In genomic region chr2:202494300-202494699, GRCh38 we compare ENCODE assay signal across 9 cellular contexts.
DNase-seq lines count a peak whose midpoint lies in the region; ATAC-seq and TF ChIP-seq lines count a peak whose summit lies in the region.
"Had no signal": no experiment of that assay in that cellular context is flagged by ENCODE, and none has a peak within 500 bp of the region (broad histone marks: within the 10 kb centered on the region; RNA-seq: fewer than 3 reads in every experiment).

No MANE protein-coding gene starts in this region.

- no peak overlapping the region for H3K9ac ChIP-seq in colonic mucosa (ENCODE audit: low read depth in 2 of 2, low read length in 2 of 2)

- peak; percentile 24 for DNase-seq in BE2C
- DNase-seq in NCI-H1417 (lab: John Stamatoyannopoulos, UW): peak in 2 of 3 experiments; percentile 49 to 79
- peak; percentile 40 for DNase-seq in colonic mucosa
- no peak for DNase-seq in stimulated activated naive CD8-positive, alpha-beta T cell treated with anti-CD3 and anti-CD28 coated beads, Interleukin-15, Interleukin-2, amounts not matched to agents 100 U/mL and 50 U/mL, for 24 hours
- DNase-seq in activated naive CD4-positive, alpha-beta T cell (lab: John Stamatoyannopoulos, UW): no peak
- DNase-seq in RPMI8226: no peak

- intact Hi-C loops in colonic mucosa (cut with DNase I): no loop called here

- H3K36me3 ChIP-seq in BE2C (no peaks in the 10 kb centered on the region), colonic mucosa (no peaks in the 10 kb centered on the region), mesodermal cell (ENCODE audit: control insufficient read depth, insufficient read depth, low read length) (peaks cover 28% of the 10 kb centered on the region)

- ATAC-seq in stimulated activated naive CD8-positive, alpha-beta T cell treated with anti-CD3 and anti-CD28 coated beads, Interleukin-15, Interleukin-2, amounts not matched to agents 100 U/mL and 50 U/mL, for 24 hours: no peak
- no peak for ATAC-seq in GM21526 (IDR thresholded peaks at IDR 0.05; ENCODE audit: low FRiP score, unreplicated experiment)

- H3K9me3 ChIP-seq in BE2C (no peaks in the 10 kb centered on the region), colonic mucosa (no peaks in the 10 kb centered on the region), mesodermal cell (ENCODE audit: control insufficient read depth, low read length) (no peaks in the 10 kb centered on the region)

- no peaks in the 10 kb centered on the region for H3K4me1 ChIP-seq in BE2C
- no peaks in the 10 kb centered on the region for H3K4me1 ChIP-seq in colonic mucosa
- H3K4me1 ChIP-seq in mesodermal cell (ENCODE audit: control insufficient read depth, insufficient read depth, low read length, poor library complexity, severe bottlenecking): peaks cover 22% of the 10 kb centered on the region

- no peaks in the 10 kb centered on the region for H3K27me3 ChIP-seq in BE2C
- no peaks in the 10 kb centered on the region for H3K27me3 ChIP-seq in colonic mucosa

- H3K4me3 ChIP-seq in BE2C (ENCODE audit: low read depth, low read length) (no peak overlapping the region), colonic mucosa (no peak overlapping the region), mesodermal cell (ENCODE audit: extremely low read depth, insufficient read depth, low read length, poor library complexity, severe bottlenecking) (no peak overlapping the region)
- H3K4me3 ChIP-seq: lung had no signal

- H3K27ac ChIP-seq in colonic mucosa: no peak overlapping the region
- H3K27ac ChIP-seq in mesodermal cell (ENCODE audit: low read depth, low read length, severe bottlenecking): peak overlapping the region; percentile 65

- WGBS in mesodermal cell (ENCODE audit: insufficient coverage in 2 of 2), 2 experiments: 20 to 29% methylated on average over 1 to 2 of the region's 2 CpGs

- TF ChIP-seq CTCF in BE2C (IDR thresholded peaks at IDR 0.05; ENCODE audit: low read depth, low read length): no peak
- no peak for TF ChIP-seq CTCF in colonic mucosa (IDR thresholded peaks at IDR 0.05)

Comparison
In these comparisons a context has a peak if more than half of its experiments do, and no peak if none do; other contexts are left out.
1. DNase-seq: peak in BE2C (single experiment), NCI-H1417 (2 of 3) and colonic mucosa (single experiment); none in stimulated activated naive CD8-positive, alpha-beta T cell treated with anti-CD3 and anti-CD28 coated beads, Interleukin-15, Interleukin-2, amounts not matched to agents 100 U/mL and 50 U/mL, for 24 hours (single experiment), activated naive CD4-positive, alpha-beta T cell (0 of 4) and RPMI8226 (single experiment).